In the genomic region with DNA sequence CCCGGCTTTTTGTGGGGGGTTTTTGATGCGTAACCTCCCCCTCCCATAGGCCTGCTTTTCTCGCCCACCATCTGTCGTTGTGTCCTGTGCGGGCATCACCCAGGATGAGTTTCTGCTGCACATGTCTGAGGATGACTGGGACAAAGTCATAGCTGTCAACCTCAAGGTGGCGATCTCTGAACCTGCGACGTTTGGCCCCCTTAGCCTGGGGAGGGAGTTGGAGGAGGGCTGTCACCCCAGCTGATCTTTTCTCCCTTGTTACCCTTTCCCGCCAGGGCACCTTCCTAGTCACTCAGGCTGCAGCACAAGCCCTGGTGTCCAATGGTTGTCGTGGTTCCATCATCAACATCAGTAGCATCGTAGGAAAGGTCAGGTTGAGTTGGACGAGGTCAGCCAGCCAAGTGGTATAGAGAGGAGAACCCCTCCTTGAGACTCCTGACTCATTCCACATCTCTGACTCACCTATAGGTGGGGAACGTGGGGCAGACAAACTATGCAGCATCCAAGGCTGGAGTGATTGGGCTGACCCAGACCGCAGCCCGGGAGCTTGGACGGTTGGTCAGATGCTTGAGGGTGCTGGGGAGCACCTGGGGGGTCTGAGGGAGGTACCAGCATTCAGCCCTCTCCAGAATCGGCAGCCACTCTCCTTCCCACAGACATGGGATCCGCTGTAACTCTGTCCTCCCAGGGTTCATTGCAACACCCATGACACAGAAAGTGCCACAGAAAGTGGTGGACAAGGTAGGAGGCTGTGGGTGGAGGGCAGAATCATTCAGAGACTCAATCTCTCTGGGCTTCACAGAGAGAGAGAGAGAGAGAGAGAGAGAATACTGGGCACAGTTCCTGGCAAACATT, we compare ENCODE assay signal across 1 cellular context.
TF ChIP-seq lines count a peak whose summit lies in the region.

No MANE protein-coding gene starts in this region.

TF ChIP-seq in HEK293, 187 proteins besides CTCF, POLR2A, EP300 and RAD21 (continued from another document):
- TF ChIP-seq, protein P1, sequence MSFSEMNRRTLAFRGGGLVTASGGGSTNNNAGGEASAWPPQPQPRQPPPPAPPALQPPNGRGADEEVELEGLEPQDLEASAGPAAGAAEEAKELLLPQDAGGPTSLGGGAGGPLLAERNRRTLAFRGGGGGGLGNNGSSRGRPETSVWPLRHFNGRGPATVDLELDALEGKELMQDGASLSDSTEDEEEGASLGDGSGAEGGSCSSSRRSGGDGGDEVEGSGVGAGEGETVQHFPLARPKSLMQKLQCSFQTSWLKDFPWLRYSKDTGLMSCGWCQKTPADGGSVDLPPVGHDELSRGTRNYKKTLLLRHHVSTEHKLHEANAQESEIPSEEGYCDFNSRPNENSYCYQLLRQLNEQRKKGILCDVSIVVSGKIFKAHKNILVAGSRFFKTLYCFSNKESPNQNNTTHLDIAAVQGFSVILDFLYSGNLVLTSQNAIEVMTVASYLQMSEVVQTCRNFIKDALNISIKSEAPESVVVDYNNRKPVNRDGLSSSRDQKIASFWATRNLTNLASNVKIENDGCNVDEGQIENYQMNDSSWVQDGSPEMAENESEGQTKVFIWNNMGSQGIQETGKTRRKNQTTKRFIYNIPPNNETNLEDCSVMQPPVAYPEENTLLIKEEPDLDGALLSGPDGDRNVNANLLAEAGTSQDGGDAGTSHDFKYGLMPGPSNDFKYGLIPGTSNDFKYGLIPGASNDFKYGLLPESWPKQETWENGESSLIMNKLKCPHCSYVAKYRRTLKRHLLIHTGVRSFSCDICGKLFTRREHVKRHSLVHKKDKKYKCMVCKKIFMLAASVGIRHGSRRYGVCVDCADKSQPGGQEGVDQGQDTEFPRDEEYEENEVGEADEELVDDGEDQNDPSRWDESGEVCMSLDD (tag by site-specific recombination; IDR thresholded peaks at IDR 0.05): peak; percentile 12; the same call in 1 of the 2 replicates
- no peak for TF ChIP-seq SP3 (tag by site-specific recombination; IDR thresholded peaks at IDR 0.05)
- TF ChIP-seq, protein P2, sequence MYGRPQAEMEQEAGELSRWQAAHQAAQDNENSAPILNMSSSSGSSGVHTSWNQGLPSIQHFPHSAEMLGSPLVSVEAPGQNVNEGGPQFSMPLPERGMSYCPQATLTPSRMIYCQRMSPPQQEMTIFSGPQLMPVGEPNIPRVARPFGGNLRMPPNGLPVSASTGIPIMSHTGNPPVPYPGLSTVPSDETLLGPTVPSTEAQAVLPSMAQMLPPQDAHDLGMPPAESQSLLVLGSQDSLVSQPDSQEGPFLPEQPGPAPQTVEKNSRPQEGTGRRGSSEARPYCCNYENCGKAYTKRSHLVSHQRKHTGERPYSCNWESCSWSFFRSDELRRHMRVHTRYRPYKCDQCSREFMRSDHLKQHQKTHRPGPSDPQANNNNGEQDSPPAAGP (tag by site-specific recombination; IDR thresholded peaks at IDR 0.05): peak; percentile 42; the same call in 1 of the 2 replicates
- TF ChIP-seq ZNF629 (tag by site-specific recombination; IDR thresholded peaks at IDR 0.05): 0 out of 2 replicates have a peak, but pooled peaks have one; percentile 55
- no peak for TF ChIP-seq ZFP3 (tag by site-specific recombination; IDR thresholded peaks at IDR 0.05; ENCODE audit: low read depth)
- TF ChIP-seq SP2 (tag by site-specific recombination; IDR thresholded peaks at IDR 0.05): no peak
- no peak for TF ChIP-seq KLF7 (tag by site-specific recombination; IDR thresholded peaks at IDR 0.05; ENCODE audit: borderline replicate concordance)
- no peak for TF ChIP-seq ZNF221 (tag by site-specific recombination; IDR thresholded peaks at IDR 0.05; ENCODE audit: borderline replicate concordance)
- TF ChIP-seq, protein P3, sequence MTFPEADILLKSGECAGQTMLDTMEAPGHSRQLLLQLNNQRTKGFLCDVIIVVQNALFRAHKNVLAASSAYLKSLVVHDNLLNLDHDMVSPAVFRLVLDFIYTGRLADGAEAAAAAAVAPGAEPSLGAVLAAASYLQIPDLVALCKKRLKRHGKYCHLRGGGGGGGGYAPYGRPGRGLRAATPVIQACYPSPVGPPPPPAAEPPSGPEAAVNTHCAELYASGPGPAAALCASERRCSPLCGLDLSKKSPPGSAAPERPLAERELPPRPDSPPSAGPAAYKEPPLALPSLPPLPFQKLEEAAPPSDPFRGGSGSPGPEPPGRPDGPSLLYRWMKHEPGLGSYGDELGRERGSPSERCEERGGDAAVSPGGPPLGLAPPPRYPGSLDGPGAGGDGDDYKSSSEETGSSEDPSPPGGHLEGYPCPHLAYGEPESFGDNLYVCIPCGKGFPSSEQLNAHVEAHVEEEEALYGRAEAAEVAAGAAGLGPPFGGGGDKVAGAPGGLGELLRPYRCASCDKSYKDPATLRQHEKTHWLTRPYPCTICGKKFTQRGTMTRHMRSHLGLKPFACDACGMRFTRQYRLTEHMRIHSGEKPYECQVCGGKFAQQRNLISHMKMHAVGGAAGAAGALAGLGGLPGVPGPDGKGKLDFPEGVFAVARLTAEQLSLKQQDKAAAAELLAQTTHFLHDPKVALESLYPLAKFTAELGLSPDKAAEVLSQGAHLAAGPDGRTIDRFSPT (tag by site-specific recombination; IDR thresholded peaks at IDR 0.05): peak; percentile 71
- TF ChIP-seq ZNF169 (tag by site-specific recombination; IDR thresholded peaks at IDR 0.05): no peak
- TF ChIP-seq PATZ1 (tag by site-specific recombination; IDR thresholded peaks at IDR 0.05): peak; percentile 84
- TF ChIP-seq ZBTB17 (tag by site-specific recombination; IDR thresholded peaks at IDR 0.05): peak; percentile 87
- no peak for TF ChIP-seq ZFP69B (tag by site-specific recombination; IDR thresholded peaks at IDR 0.05)
- no peak for TF ChIP-seq TCF7L2 (IDR thresholded peaks at IDR 0.05; ENCODE audit: borderline replicate concordance, low read depth, low read length)
- no peak for TF ChIP-seq ZNF280D (tag by site-specific recombination; IDR thresholded peaks at IDR 0.05)
